In the genomic region with DNA sequence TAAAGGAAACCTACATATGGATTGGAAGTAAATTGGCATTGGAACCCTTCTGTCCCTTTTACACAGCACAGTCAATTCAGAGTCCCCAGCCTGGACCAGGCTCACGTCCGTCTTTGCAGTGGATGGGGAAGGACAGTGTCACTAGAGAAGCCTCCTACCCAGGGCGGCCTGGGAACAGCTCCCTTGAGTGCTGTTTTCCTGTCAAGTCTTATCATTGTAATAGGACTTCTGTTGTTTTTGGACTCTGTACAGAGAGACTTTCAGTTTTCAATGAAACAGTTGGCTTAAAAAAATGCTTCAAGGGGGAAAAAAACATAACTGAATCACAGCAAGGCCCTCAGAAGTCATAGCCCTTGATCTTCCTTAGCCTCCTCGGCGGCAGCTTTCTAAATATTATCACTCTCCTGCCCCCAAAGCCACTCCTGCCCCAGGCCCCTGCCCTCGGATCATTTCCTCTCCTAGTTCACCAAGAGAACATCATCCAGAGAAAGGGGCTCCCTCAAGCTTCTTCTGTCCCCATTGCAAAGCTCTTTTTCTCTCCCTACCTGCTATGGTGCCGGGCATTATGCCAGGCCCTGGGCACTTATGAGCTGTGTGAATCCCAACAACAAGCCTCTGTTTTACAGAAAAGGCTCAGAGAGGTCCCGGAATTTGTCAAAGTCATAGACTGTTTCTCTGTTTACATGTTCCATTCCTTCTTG, we compare ENCODE assay signal across 12 cellular contexts. TPM values are rescaled to one million over a fixed set of nuclear protein-coding genes. Genes with fewer than 3 reads are reported as not detected.
DNase-seq lines count a peak whose midpoint lies in the region; ATAC-seq and TF ChIP-seq lines count a peak whose summit lies in the region.
"Had no signal": no experiment of that assay in that cellular context is flagged by ENCODE, and none has a peak within 500 bp of the region (broad histone marks: within the 10 kb centered on the region; RNA-seq: fewer than 3 reads in every experiment).

No MANE protein-coding gene starts in this region.

- TF ChIP-seq CTCF in chondrocyte (IDR thresholded peaks at IDR 0.05) (no peak), right lobe of liver (IDR thresholded peaks at IDR 0.05) (no peak), tibial artery (IDR thresholded peaks at IDR 0.05) (no peak), endodermal cell (conservative IDR thresholded peaks at IDR 0.05) (no peak)

- H3K4me3 Mint-ChIP-seq in chondrocyte (ENCODE audit: unreplicated experiment): no peak overlapping the region
- H3K4me3 Mint-ChIP-seq in endodermal cell: no peak overlapping the region
- H3K4me3 Mint-ChIP-seq: activated naive CD8-positive, alpha-beta T cell treated with anti-CD3 and anti-CD28 coated beads, Interleukin-2, amount 10 ng/mL, durations not matched to agents 7 days and 5 days had no signal

- H3K9me3 ChIP-seq in right lobe of liver (no peaks in the 10 kb centered on the region), tibial artery (no peaks in the 10 kb centered on the region), endodermal cell (ENCODE audit: control insufficient read depth, low read length) (no peaks in the 10 kb centered on the region)

- H3K27ac ChIP-seq in right lobe of liver: peak overlapping the region in 1 of 3 donors; percentile 30
- peak overlapping the region; percentile 28 to 57 for H3K27ac ChIP-seq in tibial artery
- no peak overlapping the region for H3K27ac ChIP-seq in endodermal cell (ENCODE audit: low read depth, low read length)
- H3K27ac ChIP-seq: SK-N-MC had no signal

- intact Hi-C loops in right lobe of liver (cut with DNase I): no loop called here
- intact Hi-C loops in tibial artery (cut with DNase I; ENCODE audit: low total_unique reads): no loop called here

- H3K4me1 ChIP-seq in right lobe of liver (no peaks in the 10 kb centered on the region), tibial artery (peaks cover 0 to 12% (median 4%) of the 10 kb centered on the region in 4 donors), endodermal cell (ENCODE audit: control insufficient read depth, insufficient read depth, low read length) (no peaks in the 10 kb centered on the region)

- H3K27me3 ChIP-seq in right lobe of liver (no peaks in the 10 kb centered on the region), tibial artery (no peaks in the 10 kb centered on the region), endodermal cell (ENCODE audit: control insufficient read depth, insufficient read depth, low read length, poor library complexity, severe bottlenecking) (no peaks in the 10 kb centered on the region)

- no peak overlapping the region for H3K9ac ChIP-seq in endodermal cell (ENCODE audit: extremely low read depth, low read length, poor library complexity, severe bottlenecking)

- H3K4me3 ChIP-seq in right lobe of liver: no peak overlapping the region
- no peak overlapping the region for H3K4me3 ChIP-seq in tibial artery
- no peak overlapping the region for H3K4me3 ChIP-seq in endodermal cell (ENCODE audit: low read length)
- H3K4me3 ChIP-seq: SK-N-MC had no signal

- DNase-seq in NCI-H2196 (lab: John Stamatoyannopoulos, UW; ENCODE audit: unreplicated experiment) (peak; percentile 70), chondrocyte (ENCODE audit: low spot score) (no peak), right lobe of liver (peak in 1 of 3 donors; percentile 35), tibial artery (no peak), endodermal cell (no peak), DMS53 (lab: John Stamatoyannopoulos, UW) (no peak), HK-2 (ENCODE audit: unreplicated experiment) (no peak)
- DNase-seq: activated CD4-positive, alpha-beta T cell treated with anti-CD3 and anti-CD28 coated beads, Interleukin-2, amount 50 U/mL, for 4 hours; activated naive CD8-positive, alpha-beta T cell treated with anti-CD3 and anti-CD28 coated beads, Interleukin-2, amount 10 ng/mL, durations not matched to agents 7 days and 5 days; midbrain; stimulated activated CD4-positive, alpha-beta T cell treated with anti-CD3 and anti-CD28 coated beads, Interleukin-1b, Interleukin-23, amount 100 ng/mL, for 48 hours had no signal

- H3K36me3 Mint-ChIP-seq in chondrocyte (ENCODE audit: low read depth) (no peaks in the 10 kb centered on the region), endodermal cell (ENCODE audit: low read depth) (no peaks in the 10 kb centered on the region)
- H3K36me3 Mint-ChIP-seq: activated naive CD8-positive, alpha-beta T cell treated with anti-CD3 and anti-CD28 coated beads, Interleukin-2, amount 10 ng/mL, durations not matched to agents 7 days and 5 days had no signal

- WGBS in right lobe of liver (ENCODE audit: insufficient coverage, low coverage, low lambda C conversion rate, missing lambda C conversion rate): 63% methylated on average over 5 of the region's 8 CpGs
- 92 to 100% methylated on average over 1 to 8 of the region's 8 CpGs for WGBS in endodermal cell (ENCODE audit: insufficient coverage in 1 of 2, insufficient read length in 1 of 2), 2 experiments

- H3K36me3 ChIP-seq in right lobe of liver (no peaks in the 10 kb centered on the region), tibial artery (no peaks in the 10 kb centered on the region), endodermal cell (ENCODE audit: control insufficient read depth, insufficient read depth, low read length) (no peaks in the 10 kb centered on the region)

- peak; percentile 76 to 97 (median 87) for ATAC-seq in right lobe of liver

- H3K27me3 Mint-ChIP-seq in chondrocyte (ENCODE audit: low read depth) (no peaks in the 10 kb centered on the region), endodermal cell (ENCODE audit: insufficient read depth) (peaks cover 3% of the 10 kb centered on the region)
- H3K27me3 Mint-ChIP-seq: activated naive CD8-positive, alpha-beta T cell treated with anti-CD3 and anti-CD28 coated beads, Interleukin-2, amount 10 ng/mL, durations not matched to agents 7 days and 5 days had no signal

- H3K9me3 Mint-ChIP-seq in chondrocyte (ENCODE audit: low read depth): no peaks in the 10 kb centered on the region
- no peaks in the 10 kb centered on the region for H3K9me3 Mint-ChIP-seq in endodermal cell
- H3K9me3 Mint-ChIP-seq: activated naive CD8-positive, alpha-beta T cell treated with anti-CD3 and anti-CD28 coated beads, Interleukin-2, amount 10 ng/mL, durations not matched to agents 7 days and 5 days had no signal

- no peak for TF ChIP-seq POLR2A in right lobe of liver (IDR thresholded peaks at IDR 0.05)

- H3K4me1 Mint-ChIP-seq in chondrocyte (ENCODE audit: low read depth) (peaks cover 25% of the 10 kb centered on the region), endodermal cell (peaks cover 5% of the 10 kb centered on the region)
- H3K4me1 Mint-ChIP-seq: activated naive CD8-positive, alpha-beta T cell treated with anti-CD3 and anti-CD28 coated beads, Interleukin-2, amount 10 ng/mL, durations not matched to agents 7 days and 5 days had no signal

- peak overlapping the region; percentile 88 for H3K27ac Mint-ChIP-seq in chondrocyte (ENCODE audit: unreplicated experiment)
- no peak overlapping the region for H3K27ac Mint-ChIP-seq in endodermal cell
- H3K27ac Mint-ChIP-seq: activated naive CD8-positive, alpha-beta T cell treated with anti-CD3 and anti-CD28 coated beads, Interleukin-2, amount 10 ng/mL, durations not matched to agents 7 days and 5 days had no signal

RNA-seq across cellular contexts. Expression of gene CNKSR3, which starts 37.8 kb away (rescaled TPM):
- 11.5 to 14.2 TPM (median 12.8 TPM) in 3 replicates for total RNA-seq in chondrocyte
- total RNA-seq in right lobe of liver: 10 to 100 TPM; 19.8 to 43.4 (median 26.9) TPM
- total RNA-seq in endodermal cell: 1 to 10 TPM; 5.9 to 8.0 TPM
- 14.3 TPM for polyA plus RNA-seq in endodermal cell (2013, experiment 1 of 2)
- 10.2 TPM for polyA plus RNA-seq in endodermal cell (2013, experiment 2 of 2)
- total RNA-seq: activated naive CD8-positive, alpha-beta T cell treated with anti-CD3 and anti-CD28 coated beads, Interleukin-2, amount 10 ng/mL, durations not matched to agents 7 days and 5 days had no signal
